Comparison of ENCODE assay signal across 1 cellular context in the genomic region with DNA sequence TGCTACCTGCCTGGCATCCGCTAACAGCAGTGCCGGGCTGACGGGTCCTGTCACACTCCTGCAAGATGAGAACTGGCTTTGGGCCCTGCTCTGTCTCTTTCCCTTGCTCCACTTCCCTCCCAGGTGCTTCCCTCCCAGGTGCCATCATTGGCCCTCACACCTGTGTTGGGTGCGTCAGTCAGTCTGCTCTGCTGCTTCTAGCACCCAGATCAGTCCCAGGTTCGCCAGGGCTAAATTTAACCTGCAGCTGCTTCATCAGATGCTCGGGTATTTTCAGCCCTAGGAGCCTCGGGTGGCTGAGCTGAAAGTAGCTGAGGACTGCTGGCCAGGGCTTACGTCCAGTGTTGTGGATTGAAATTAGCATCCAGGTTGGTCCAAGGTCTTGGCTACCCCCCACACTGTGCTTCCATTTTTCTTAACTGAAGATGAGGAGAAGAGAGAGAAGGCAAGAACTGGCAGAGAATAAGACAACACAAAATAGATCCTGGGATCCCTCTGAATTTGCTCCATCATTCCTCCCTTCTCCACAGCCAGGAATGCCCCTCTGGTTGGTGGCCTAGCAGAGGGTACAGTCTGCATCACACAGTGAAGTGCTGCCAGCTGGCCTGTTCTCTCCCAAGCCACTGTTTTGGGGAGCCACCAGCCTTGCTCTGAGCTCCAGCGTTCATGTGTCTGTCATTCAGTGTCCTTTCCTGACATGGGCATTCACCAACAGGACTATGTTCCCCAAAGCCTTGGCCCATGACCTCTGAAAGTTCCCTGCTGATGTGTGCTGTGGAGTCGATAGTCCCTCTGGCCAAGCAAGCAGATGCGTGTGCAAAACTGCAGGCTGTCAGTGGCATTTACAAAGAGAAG.
TF ChIP-seq lines count a peak whose summit lies in the region.

No MANE protein-coding gene starts in this region.

TF ChIP-seq in IMR-90, 13 proteins besides CTCF, POLR2A, EP300 and RAD21:
- TF ChIP-seq USF2 (IDR thresholded peaks at IDR 0.05; ENCODE audit: low read depth, low read length), result no peak
